In the genomic region with DNA sequence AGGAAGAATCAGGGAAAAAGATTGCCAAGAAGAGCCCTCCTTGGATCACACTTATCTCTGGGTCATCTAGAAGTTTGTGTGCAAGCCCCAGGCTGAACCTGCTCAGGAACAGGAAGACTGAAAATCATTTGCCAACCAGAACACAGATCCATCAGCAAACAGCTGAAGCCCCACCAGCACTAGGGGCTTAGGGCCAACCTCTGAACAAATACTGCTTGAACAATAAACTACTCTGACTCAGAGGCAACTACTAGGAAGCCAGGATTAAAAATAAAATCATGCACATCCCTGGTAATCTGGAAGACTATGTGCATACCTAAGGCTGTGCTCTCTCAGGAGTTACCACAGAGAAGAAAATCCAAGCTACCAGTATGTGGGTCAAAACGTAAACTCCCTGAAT, we compare ENCODE assay signal across 18 cellular contexts. TPM values are rescaled to one million over a fixed set of nuclear protein-coding genes. Genes with fewer than 3 reads are reported as not detected.
"Had no signal": no experiment of that assay in that cellular context is flagged by ENCODE, and none has a peak within 500 bp of the region (broad histone marks: within the 10 kb centered on the region; RNA-seq: fewer than 3 reads in every experiment).

No MANE protein-coding gene starts in this region.

- DNase-seq: activated B cell treated with CpG ODN at 0.5 μM for 24 hours; activated CD4-positive, alpha-beta memory T cell treated with anti-CD3 and anti-CD28 coated beads, Interleukin-2, amount 10 ng/mL, durations not matched to agents 7 days and 5 days; activated CD4-positive, alpha-beta T cell treated with anti-CD3 and anti-CD28 coated beads for 4 hours; activated naive CD4-positive, alpha-beta T cell treated with Interleukin-2 at 50 U/mL for 16 hours; activated naive CD8-positive, alpha-beta T cell treated with anti-CD3 and anti-CD28 coated beads, Interleukin-2, amount 10 ng/mL, durations not matched to agents 7 days and 5 days; activated T-cell treated with anti-CD3 and anti-CD28 coated beads, Interleukin-2, amount 50 U/mL, for 1 hour; amygdala; body of pancreas; caudate nucleus; effector memory CD8-positive, alpha-beta T cell; foreskin fibroblast; glutamatergic neuron; left lung; midbrain; stomach; upper lobe of right lung had no signal

- H3K4me3 ChIP-seq: body of pancreas, left lung, skin epidermis, stomach, upper lobe of right lung had no signal

- H3K27ac ChIP-seq: body of pancreas, left lung, skin epidermis, stomach, upper lobe of right lung had no signal

- H3K27me3 ChIP-seq: left lung, stomach, upper lobe of right lung had no signal

- H3K36me3 ChIP-seq: left lung, stomach, upper lobe of right lung had no signal

- H3K4me1 ChIP-seq: body of pancreas, left lung, upper lobe of right lung had no signal

- ATAC-seq: body of pancreas; effector memory CD8-positive, alpha-beta T cell; left lung; upper lobe of right lung had no signal

- H3K9me3 ChIP-seq: body of pancreas, left lung, stomach, upper lobe of right lung had no signal

RNA-seq across cellular contexts. Expression of gene GALNT8, which starts 15.8 kb away (rescaled TPM):
- total RNA-seq: osteoblast had no signal
